21 cellular contexts compared by ENCODE assay signal in genomic region chr7:105826143-105826542, GRCh38. TPM values are rescaled to one million over a fixed set of nuclear protein-coding genes. Genes with fewer than 3 reads are reported as not detected.
DNase-seq lines count a peak whose midpoint lies in the region; ATAC-seq and TF ChIP-seq lines count a peak whose summit lies in the region.
"Had no signal": no experiment of that assay in that cellular context is flagged by ENCODE, and none has a peak within 500 bp of the region (broad histone marks: within the 10 kb centered on the region; RNA-seq: fewer than 3 reads in every experiment).

No MANE protein-coding gene starts in this region.

- H3K36me3 ChIP-seq in adrenal gland (replicated peaks in 1 of 2) = no peaks in the 10 kb centered on the region
- H3K36me3 ChIP-seq: esophagus squamous epithelium, neutrophil, upper lobe of left lung had no signal

- peaks cover 14 to 15% of the 10 kb centered on the region in 2 donors for H3K4me1 ChIP-seq in adrenal gland (replicated peaks in 1 of 2)

- intact Hi-C loops in Right ventricle myocardium superior (cut with DNase I) = no loop called here
- intact Hi-C loops in left ventricle myocardium superior (cut with micrococcal nuclease) = no loop called here
- intact Hi-C loops in adrenal gland (cut with DNase I) = no loop called here

- DNase-seq in Right ventricle myocardium superior = no peak
- DNase-seq in left ventricle myocardium superior = no peak
- peak in 5 of 7 donors; percentile 28 to 71 (median 55) for DNase-seq in adrenal gland
- no peak for DNase-seq in left lobe of liver (ENCODE audit: low spot score)
- DNase-seq in stimulated activated CD4-positive, alpha-beta T cell treated with anti-CD3 and anti-CD28 coated beads, Interleukin-2, amount 100 ng/mL, for 48 hours = no peak
- DNase-seq in cortex of kidney (lab: John Stamatoyannopoulos, UW) = no peak
- DNase-seq: activated CD4-positive, alpha-beta T cell treated with anti-CD3 and anti-CD28 coated beads for 1 hour; esophagus squamous epithelium; Kasumi-1; NCI-H1417 treated with DMSO at 0.1 percent for 48 hours; NCI-H526 treated with DMSO at 0.1 percent for 48 hours; stimulated activated CD4-positive, alpha-beta T cell treated with anti-CD3 and anti-CD28 coated beads, Interleukin-12 subunit alpha, Interleukin-12 subunit beta, amount 100 ng/mL, for 4 hours; SW 1271; upper lobe of left lung had no signal

- H3K27me3 ChIP-seq in adrenal gland = no peaks in the 10 kb centered on the region
- H3K27me3 ChIP-seq: esophagus squamous epithelium, hepatocyte, neutrophil, upper lobe of left lung had no signal

- no peak overlapping the region for H3K4me3 ChIP-seq in adrenal gland
- H3K4me3 ChIP-seq: A549, esophagus squamous epithelium, hepatocyte, lung, upper lobe of left lung had no signal

- ATAC-seq in Right ventricle myocardium superior (ENCODE audit: poor library complexity) (peak; percentile 57), left ventricle myocardium superior (no peak), left lobe of liver (peak; percentile 82), HG02973 (IDR thresholded peaks at IDR 0.05; ENCODE audit: unreplicated experiment) (no peak), GM19452 (IDR thresholded peaks at IDR 0.05; ENCODE audit: unreplicated experiment) (no peak)
- ATAC-seq: A549, Right ventricle myocardium inferior had no signal

- TF ChIP-seq CTCF in adrenal gland (IDR thresholded peaks at IDR 0.05) = no peak

- no peak for TF ChIP-seq POLR2A in adrenal gland (IDR thresholded peaks at IDR 0.05)

- peak overlapping the region in 1 of 5 donors; percentile 6 for H3K27ac ChIP-seq in adrenal gland
- H3K27ac ChIP-seq: esophagus squamous epithelium, hepatocyte, neutrophil, upper lobe of left lung had no signal

- no peaks in the 10 kb centered on the region for H3K9me3 ChIP-seq in adrenal gland (replicated peaks in 1 of 3)
- H3K9me3 ChIP-seq: A549, esophagus squamous epithelium, neutrophil, upper lobe of left lung had no signal

RNA-seq across cellular contexts. Expression of gene ATXN7L1, which starts 50.3 kb away (rescaled TPM):
- 5.3 TPM for total RNA-seq in Right ventricle myocardium superior
- total RNA-seq in left ventricle myocardium superior = 3.7 TPM
- 10 to 100 TPM in 4 of 8 donors, 1 to 10 TPM in 4; 3.6 to 24.6 (median 10.6) TPM for total RNA-seq in adrenal gland
- polyA plus RNA-seq in adrenal gland = 1 to 10 TPM; 4.9 to 9.6 (median 7.4) TPM
- 15.5 TPM for total RNA-seq in left lobe of liver

Comparison
In these comparisons a context has a peak if more than half of its experiments do, and no peak if none do; other contexts are left out.
1. ATAC-seq: peak in Right ventricle myocardium superior (single experiment) and left lobe of liver (single experiment); none in left ventricle myocardium superior (single experiment), HG02973 (single experiment) and GM19452 (single experiment).
2. DNase-seq: peak in adrenal gland (5 of 7); none in Right ventricle myocardium superior (single experiment), left ventricle myocardium superior (single experiment), left lobe of liver (single experiment), stimulated activated CD4-positive, alpha-beta T cell treated with anti-CD3 and anti-CD28 coated beads, Interleukin-2, amount 100 ng/mL, for 48 hours (0 of 2) and cortex of kidney (single experiment).